8 cellular contexts compared by ENCODE assay signal in genomic region chr2:196431957-196432356, GRCh38.
DNase-seq lines count a peak whose midpoint lies in the region; ATAC-seq, FAIRE-seq and TF ChIP-seq lines count a peak whose summit lies in the region.

No MANE protein-coding gene starts in this region.

- no peak overlapping the region for H3K27ac ChIP-seq in iPS DF 6.9 (ENCODE audit: low read length)
- no peak overlapping the region for H3K27ac ChIP-seq in kidney (ENCODE audit: low read depth in 2 of 2, low read length in 2 of 2)

- no peak for FAIRE-seq in kidney (lab: Jason Lieb, UNC)

- CTCF ChIA-PET in BJ (lab: Yijun Ruan, JAX), result interaction anchor here (0.9 to 1.6 kb wide), 2 partner anchors 21 to 314 kb away, joined by 3 to 4 read pairs; no protein-coding TSS in a partner anchor
- CTCF ChIA-PET in HEK293T (lab: Yijun Ruan, JAX), result no interaction called here

- H3K4me1 ChIP-seq in iPS DF 6.9 (ENCODE audit: control insufficient read depth, insufficient read depth, low read length), result no peaks in the 10 kb centered on the region
- H3K4me1 ChIP-seq in kidney (ENCODE audit: control insufficient read depth in 1 of 2, insufficient read depth in 1 of 2, low read depth in 1 of 2, low read length in 2 of 2), result peaks cover 0 to 2% of the 10 kb centered on the region in 2 donors

- no peak for ATAC-seq in esophagus mucosa
- ATAC-seq in HG03469 (IDR thresholded peaks at IDR 0.05; ENCODE audit: unreplicated experiment), result no peak

- intact Hi-C loops in kidney (cut with DNase I), result no loop called here

- no peak for DNase-seq in BJ (ENCODE audit: low read depth)
- DNase-seq in HEK293T (ENCODE audit: extremely low spot score), result peak; percentile 38
- peak; percentile 3 for DNase-seq in SW 1271 (lab: John Stamatoyannopoulos, UW)
- DNase-seq in iPS DF 6.9 (ENCODE audit: low read depth, low spot score), result peak; percentile 31
- no peak for DNase-seq in kidney
- DNase-seq in COR-L47 (lab: John Stamatoyannopoulos, UW), result no peak

- TF ChIP-seq CTCF in BJ (IDR thresholded peaks at IDR 0.05; ENCODE audit: insufficient read depth, low read depth, low read length) (peak; percentile 52), kidney (IDR thresholded peaks at IDR 0.05; ENCODE audit: borderline replicate concordance, extremely low read depth, insufficient read depth) (no peak)

- H3K4me3 ChIP-seq in BJ (ENCODE audit: low read depth, low read length) (no peak overlapping the region), iPS DF 6.9 (ENCODE audit: low read length) (no peak overlapping the region), kidney (ENCODE audit: low read length in 2 of 2) (no peak overlapping the region)

- no peak overlapping the region for H3K9ac ChIP-seq in kidney (ENCODE audit: low read length in 2 of 2)

- H3K27me3 ChIP-seq in BJ (ENCODE audit: control insufficient read depth, insufficient read depth, low read length), result no peaks in the 10 kb centered on the region
- no peaks in the 10 kb centered on the region for H3K27me3 ChIP-seq in iPS DF 6.9 (ENCODE audit: control insufficient read depth, insufficient read depth, low read length)

- WGBS in iPS DF 6.9 (ENCODE audit: insufficient coverage, insufficient read length), result no CpG with 5 or more reads among the region's 4 CpGs

- no peaks in the 10 kb centered on the region for H3K36me3 ChIP-seq in BJ (ENCODE audit: control insufficient read depth, insufficient read depth, low read length)
- no peaks in the 10 kb centered on the region for H3K36me3 ChIP-seq in iPS DF 6.9 (ENCODE audit: control insufficient read depth, insufficient read depth, low read length)
- no peaks in the 10 kb centered on the region for H3K36me3 ChIP-seq in kidney (ENCODE audit: control insufficient read depth in 1 of 2, insufficient read depth in 2 of 2, low read length in 2 of 2)

- H3K9me3 ChIP-seq in iPS DF 6.9 (ENCODE audit: control insufficient read depth, insufficient read depth, low read length), result no peaks in the 10 kb centered on the region
- H3K9me3 ChIP-seq in kidney (ENCODE audit: control insufficient read depth in 1 of 2, low read length in 2 of 2), result no peaks in the 10 kb centered on the region

- POLR2A ChIA-PET in BJ (lab: Charles Lee), result no interaction called here
- POLR2A ChIA-PET in HEK293T (lab: Yijun Ruan, JAX), result no interaction called here

TF ChIP-seq in HEK293T, 16 proteins besides CTCF, POLR2A, EP300 and RAD21:
- TF ChIP-seq ELF4 (IDR thresholded peaks at IDR 0.05) (no peak), FOXM1 (IDR thresholded peaks at IDR 0.05; ENCODE audit: borderline replicate concordance) (no peak), FOXK2 (IDR thresholded peaks at IDR 0.05) (no peak), NFRKB (IDR thresholded peaks at IDR 0.05) (no peak), FOXA1 (IDR thresholded peaks at IDR 0.05) (no peak)
TF ChIP-seq in HEK293T: peak in this region for 0.

Comparison
In these comparisons a context has a peak if more than half of its experiments do, and no peak if none do; other contexts are left out.
1. DNase-seq: peak in HEK293T (single experiment), SW 1271 (2 of 2) and iPS DF 6.9 (single experiment); none in BJ (single experiment), kidney (single experiment) and COR-L47 (single experiment).